In the genomic region with DNA sequence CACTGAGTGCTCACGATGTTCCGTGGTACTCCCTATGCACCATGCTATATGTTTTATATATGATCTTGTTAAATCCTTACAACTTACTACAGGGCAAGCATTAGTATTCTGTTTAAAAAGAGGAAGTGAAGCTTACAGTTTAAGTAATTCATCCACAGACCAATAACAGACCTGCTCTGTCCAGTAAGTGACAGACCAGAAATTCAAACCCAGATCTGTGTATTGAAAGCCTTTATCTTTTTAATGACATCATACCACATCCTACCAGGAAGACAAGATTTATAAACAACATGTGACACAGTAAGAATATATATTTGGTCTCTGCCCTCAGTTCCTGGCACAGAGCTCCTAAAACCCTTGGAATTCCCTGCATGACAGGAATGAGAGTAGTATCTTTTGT, we compare ENCODE assay signal across 11 cellular contexts.
A peak's percentile ranks its signal among the peaks of the same experiment; 100 is the strongest.
DNase-seq lines count a peak whose midpoint lies in the region; ATAC-seq, FAIRE-seq and TF ChIP-seq lines count a peak whose summit lies in the region.
"Had no signal": no experiment of that assay in that cellular context is flagged by ENCODE, and none has a peak within 500 bp of the region (broad histone marks: within the 10 kb centered on the region; RNA-seq: fewer than 3 reads in every experiment).

No MANE protein-coding gene starts in this region.

- no peaks in the 10 kb centered on the region for H3K27me3 Mint-ChIP-seq in osteocyte (ENCODE audit: unreplicated experiment)

- H3K36me3 ChIP-seq in kidney (ENCODE audit: control insufficient read depth in 1 of 2, insufficient read depth in 2 of 2, low read length in 2 of 2) = no peaks in the 10 kb centered on the region
- H3K36me3 ChIP-seq: cardiac muscle cell had no signal

- no peaks in the 10 kb centered on the region for H3K4me1 ChIP-seq in kidney (ENCODE audit: control insufficient read depth in 1 of 2, insufficient read depth in 1 of 2, low read depth in 1 of 2, low read length in 2 of 2)

- DNase-seq in GM10266 (ENCODE audit: extremely low spot score) = peak; percentile 3
- peak; percentile 82 for DNase-seq in NCI-H2029 (lab: John Stamatoyannopoulos, UW)
- no peak for DNase-seq in amniotic stem cell (lab: John Stamatoyannopoulos, UW)
- no peak for DNase-seq in kidney
- no peak for DNase-seq in NCI-H187 treated with DMSO at 0.1 percent for 48 hours (lab: John Stamatoyannopoulos, UW)
- no peak for DNase-seq in osteocyte (ENCODE audit: extremely low spot score, unreplicated experiment)
- DNase-seq: activated T-cell treated with anti-CD3 and anti-CD28 coated beads, Interleukin-2, amount 50 U/mL, for 1 hour; left ventricle myocardium superior had no signal

- peaks cover 5% of the 10 kb centered on the region for H3K36me3 Mint-ChIP-seq in osteocyte (ENCODE audit: unreplicated experiment)

- no peak for FAIRE-seq in kidney (lab: Jason Lieb, UNC)

- no peak overlapping the region for H3K27ac Mint-ChIP-seq in osteocyte (ENCODE audit: unreplicated experiment)

- peaks cover 6% of the 10 kb centered on the region for H3K9me3 Mint-ChIP-seq in osteocyte (ENCODE audit: unreplicated experiment)

- peak; percentile 87 for ATAC-seq in GM19438 (IDR thresholded peaks at IDR 0.05; ENCODE audit: low read depth, unreplicated experiment)
- peak; percentile 95 for ATAC-seq in HG02943 (IDR thresholded peaks at IDR 0.05; ENCODE audit: low read depth, unreplicated experiment)
- ATAC-seq: left ventricle myocardium superior had no signal

- TF ChIP-seq CTCF in GM10266 (IDR thresholded peaks at IDR 0.05; ENCODE audit: control insufficient read depth, insufficient read depth, low read depth, missing control alignments) (no peak), kidney (IDR thresholded peaks at IDR 0.05; ENCODE audit: borderline replicate concordance, extremely low read depth, insufficient read depth) (no peak), osteocyte (IDR thresholded peaks at IDR 0.05) (no peak)

- intact Hi-C loops in kidney (cut with DNase I) = no loop called here

- H3K9me3 ChIP-seq in kidney (ENCODE audit: control insufficient read depth in 1 of 2, low read length in 2 of 2) = no peaks in the 10 kb centered on the region

- H3K9ac ChIP-seq in kidney (ENCODE audit: low read length in 2 of 2) = no peak overlapping the region

- peaks cover 66% of the 10 kb centered on the region for H3K4me1 Mint-ChIP-seq in osteocyte (ENCODE audit: unreplicated experiment)

- no peak overlapping the region for H3K27ac ChIP-seq in kidney (ENCODE audit: low read depth in 2 of 2, low read length in 2 of 2)
- H3K27ac ChIP-seq: cardiac muscle cell had no signal

- no peak overlapping the region for H3K4me3 Mint-ChIP-seq in osteocyte (ENCODE audit: unreplicated experiment)

- no peak overlapping the region for H3K4me3 ChIP-seq in kidney (ENCODE audit: low read length in 2 of 2)
- H3K4me3 ChIP-seq: cardiac muscle cell had no signal

Comparison
In these comparisons a context has a peak if more than half of its experiments do, and no peak if none do; other contexts are left out.
1. DNase-seq: peak in GM10266 (single experiment) and NCI-H2029 (single experiment); none in amniotic stem cell (single experiment), kidney (single experiment), NCI-H187 treated with DMSO at 0.1 percent for 48 hours (single experiment) and osteocyte (single experiment).